Comparison of ENCODE assay signal across 8 cellular contexts in the genomic region with DNA sequence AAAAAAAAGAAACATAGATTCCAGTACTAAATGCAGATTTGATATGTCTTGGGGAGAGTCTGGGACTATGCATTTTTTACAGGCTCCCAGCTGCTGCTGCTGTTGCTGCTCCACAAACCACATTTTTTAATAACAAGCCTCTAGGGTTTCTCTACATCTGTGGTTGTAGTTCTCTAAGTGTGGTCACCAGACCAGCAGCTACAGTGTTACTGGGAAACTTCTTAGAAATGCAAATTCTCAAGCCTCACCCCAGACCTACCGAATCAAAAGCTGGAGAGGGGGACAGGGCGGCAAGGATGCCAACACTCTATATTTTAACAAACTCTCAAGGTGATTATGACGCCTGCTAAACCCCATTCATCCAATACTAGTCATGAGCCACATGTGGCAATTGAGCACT.
DNase-seq lines count a peak whose midpoint lies in the region; ATAC-seq, FAIRE-seq and TF ChIP-seq lines count a peak whose summit lies in the region.

No MANE protein-coding gene starts in this region.

- no peak overlapping the region for H3K27ac ChIP-seq in CD4-positive, alpha-beta T cell (ENCODE audit: low read depth, low read length)

- CTCF ChIA-PET in CD4-positive, alpha-beta T cell (lab: Charles Lee): no interaction called here

- no peaks in the 10 kb centered on the region for H3K36me3 Mint-ChIP-seq in CD4-positive, alpha-beta T cell (ENCODE audit: low read depth)
- no peaks in the 10 kb centered on the region for H3K36me3 Mint-ChIP-seq in activated T-helper 1 cell treated with anti-CD3 and anti-CD28 coated beads, Interleukin-12 subunit alpha, Interleukin-12 subunit beta, Interleukin-2, Interleukin-4 antibody, amounts not matched to agents 30 ng/mL and 10 ng/mL and 1 ng/mL, durations not matched to agents 14 hours and 24 hours and 36 hours (ENCODE audit: low read depth)
- no peaks in the 10 kb centered on the region for H3K36me3 Mint-ChIP-seq in osteocyte (ENCODE audit: unreplicated experiment)

- POLR2A ChIA-PET in CD4-positive, alpha-beta T cell (lab: Charles Lee): interaction anchor here (1.5 kb wide), 1 partner anchor 20 kb away, joined by 6 read pairs; no protein-coding TSS in a partner anchor

- H3K4me3 Mint-ChIP-seq in CD4-positive, alpha-beta T cell: no peak overlapping the region
- H3K4me3 Mint-ChIP-seq in activated T-helper 1 cell treated with anti-CD3 and anti-CD28 coated beads, Interleukin-12 subunit alpha, Interleukin-12 subunit beta, Interleukin-2, Interleukin-4 antibody, amounts not matched to agents 30 ng/mL and 10 ng/mL and 1 ng/mL, durations not matched to agents 14 hours and 24 hours and 36 hours: no peak overlapping the region
- no peak overlapping the region for H3K4me3 Mint-ChIP-seq in osteocyte (ENCODE audit: unreplicated experiment)

- peaks cover 82% of the 10 kb centered on the region for H3K4me1 Mint-ChIP-seq in CD4-positive, alpha-beta T cell (ENCODE audit: low read depth)
- H3K4me1 Mint-ChIP-seq in activated T-helper 1 cell treated with anti-CD3 and anti-CD28 coated beads, Interleukin-12 subunit alpha, Interleukin-12 subunit beta, Interleukin-2, Interleukin-4 antibody, amounts not matched to agents 30 ng/mL and 10 ng/mL and 1 ng/mL, durations not matched to agents 14 hours and 24 hours and 36 hours (ENCODE audit: low read depth): peaks cover 88% of the 10 kb centered on the region
- H3K4me1 Mint-ChIP-seq in osteocyte (ENCODE audit: unreplicated experiment): peaks cover 49% of the 10 kb centered on the region

- H3K27me3 ChIP-seq in CD4-positive, alpha-beta T cell (ENCODE audit: control insufficient read depth, insufficient read depth, low read length): no peaks in the 10 kb centered on the region

- H3K9me3 ChIP-seq in CD4-positive, alpha-beta T cell (ENCODE audit: control insufficient read depth, low read length): no peaks in the 10 kb centered on the region

- H3K27ac Mint-ChIP-seq in CD4-positive, alpha-beta T cell: peak overlapping the region; percentile 65
- H3K27ac Mint-ChIP-seq in activated T-helper 1 cell treated with anti-CD3 and anti-CD28 coated beads, Interleukin-12 subunit alpha, Interleukin-12 subunit beta, Interleukin-2, Interleukin-4 antibody, amounts not matched to agents 30 ng/mL and 10 ng/mL and 1 ng/mL, durations not matched to agents 14 hours and 24 hours and 36 hours: peak overlapping the region; percentile 19
- no peak overlapping the region for H3K27ac Mint-ChIP-seq in osteocyte (ENCODE audit: unreplicated experiment)

- FAIRE-seq in RCC 7860 (lab: Jason Lieb, UNC): no peak

- TF ChIP-seq CTCF in CD4-positive, alpha-beta T cell (IDR thresholded peaks at IDR 0.05): no peak
- TF ChIP-seq CTCF in osteocyte (IDR thresholded peaks at IDR 0.05): no peak

- H3K9me3 Mint-ChIP-seq in CD4-positive, alpha-beta T cell: no peaks in the 10 kb centered on the region
- peaks cover 6% of the 10 kb centered on the region for H3K9me3 Mint-ChIP-seq in activated T-helper 1 cell treated with anti-CD3 and anti-CD28 coated beads, Interleukin-12 subunit alpha, Interleukin-12 subunit beta, Interleukin-2, Interleukin-4 antibody, amounts not matched to agents 30 ng/mL and 10 ng/mL and 1 ng/mL, durations not matched to agents 14 hours and 24 hours and 36 hours
- H3K9me3 Mint-ChIP-seq in osteocyte (ENCODE audit: unreplicated experiment): no peaks in the 10 kb centered on the region

- ATAC-seq in CD4-positive, alpha-beta T cell (ENCODE audit: poor library complexity): peak; percentile 62
- ATAC-seq in GM19463 (IDR thresholded peaks at IDR 0.05; ENCODE audit: unreplicated experiment): peak; percentile 82
- peak; percentile 86 for ATAC-seq in HG03442 (IDR thresholded peaks at IDR 0.05; ENCODE audit: unreplicated experiment)

- H3K27me3 Mint-ChIP-seq in CD4-positive, alpha-beta T cell: no peaks in the 10 kb centered on the region
- no peaks in the 10 kb centered on the region for H3K27me3 Mint-ChIP-seq in activated T-helper 1 cell treated with anti-CD3 and anti-CD28 coated beads, Interleukin-12 subunit alpha, Interleukin-12 subunit beta, Interleukin-2, Interleukin-4 antibody, amounts not matched to agents 30 ng/mL and 10 ng/mL and 1 ng/mL, durations not matched to agents 14 hours and 24 hours and 36 hours (ENCODE audit: insufficient read depth)
- H3K27me3 Mint-ChIP-seq in osteocyte (ENCODE audit: unreplicated experiment): no peaks in the 10 kb centered on the region

- no peak for DNase-seq in CD4-positive, alpha-beta T cell
- DNase-seq in activated T-helper 1 cell treated with anti-CD3 and anti-CD28 coated beads, Interleukin-12 subunit alpha, Interleukin-12 subunit beta, Interleukin-2, Interleukin-4 antibody, amounts not matched to agents 30 ng/mL and 10 ng/mL and 1 ng/mL, durations not matched to agents 14 hours and 24 hours and 36 hours (ENCODE audit: low spot score): peak; percentile 19
- DNase-seq in osteocyte (ENCODE audit: extremely low spot score, unreplicated experiment) (no peak), T-helper 9 cell (no peak), RCC 7860 (ENCODE audit: low spot score) (no peak), NCI-H1436 treated with DMSO at 0.1 percent for 48 hours (lab: John Stamatoyannopoulos, UW) (no peak)

- intact Hi-C loops in CD4-positive, alpha-beta T cell (cut with DNase I, micrococcal nuclease): loop anchor here in 1 of 2 experiments (5.0 kb wide), 1 partner anchor 301 kb away; no protein-coding TSS in a partner anchor
- intact Hi-C loops in activated T-helper 1 cell treated with anti-CD3 and anti-CD28 coated beads, Interleukin-12 subunit alpha, Interleukin-12 subunit beta, Interleukin-2, Interleukin-4 antibody, amounts not matched to agents 30 ng/mL and 10 ng/mL and 1 ng/mL, durations not matched to agents 14 hours and 24 hours and 36 hours (cut with micrococcal nuclease): loop anchor here (10.0 kb wide), 3 partner anchors 671 to 1221 kb away; partner anchors contain the start of gene FYB1
